In genomic region chr4:78829296-78829695, GRCh38 we compare ENCODE assay signal across 17 cellular contexts.
"Had no signal": no experiment of that assay in that cellular context is flagged by ENCODE, and none has a peak within 500 bp of the region (broad histone marks: within the 10 kb centered on the region; RNA-seq: fewer than 3 reads in every experiment).

No MANE protein-coding gene starts in this region.

- H3K4me1 Mint-ChIP-seq: activated CD8-positive, alpha-beta memory T cell treated with anti-CD3 and anti-CD28 coated beads, Interleukin-2, amount 10 ng/mL, durations not matched to agents 7 days and 5 days had no signal

- H3K4me3 ChIP-seq: esophagus muscularis mucosa, lower lobe of right lung, smooth muscle cell, tibial nerve, vagina had no signal

- DNase-seq: activated CD4-positive, alpha-beta T cell treated with anti-CD3 and anti-CD28 coated beads, Interleukin-2, amount 50 U/mL, for 4 hours; activated CD8-positive, alpha-beta memory T cell treated with anti-CD3 and anti-CD28 coated beads, Interleukin-2, amount 10 ng/mL, durations not matched to agents 7 days and 5 days; activated gamma-delta T cell; activated T-cell treated with anti-CD3 and anti-CD28 coated beads, Interleukin-2, amount 50 U/mL, for 4 hours; endodermal cell; hippocampal formation; left cardiac atrium; lower lobe of right lung; midbrain; right cardiac atrium; SW 1271 had no signal

- H3K9me3 Mint-ChIP-seq: activated T-cell treated with anti-CD3 and anti-CD28 coated beads, Interleukin-2, amount 50 U/mL, for 4 hours; endodermal cell; T-helper 2 cell treated with Interferon-gamma antibody and Interleukin-4, amounts not matched to agents 5 μg/mL and 100 μg/mL, for 36 hours had no signal

- H3K9me3 ChIP-seq: esophagus muscularis mucosa, lower lobe of right lung, tibial nerve, vagina had no signal

- H3K4me1 ChIP-seq: esophagus muscularis mucosa, lower lobe of right lung, tibial nerve, vagina had no signal

- ATAC-seq: activated CD4-positive, CD25-positive, alpha-beta regulatory T cell treated with anti-CD3 and anti-CD28 coated beads, Interleukin-2, amount 50 U/mL, for 24 hours; activated CD8-positive, alpha-beta memory T cell treated with anti-CD3 and anti-CD28 coated beads, Interleukin-2, amount 10 ng/mL, durations not matched to agents 7 days and 5 days; activated T-cell treated with anti-CD3 and anti-CD28 coated beads, Interleukin-2, amount 50 U/mL, for 4 hours; left cardiac atrium; lower lobe of right lung; right cardiac atrium had no signal

- H3K27ac Mint-ChIP-seq: activated CD8-positive, alpha-beta memory T cell treated with anti-CD3 and anti-CD28 coated beads, Interleukin-2, amount 10 ng/mL, durations not matched to agents 7 days and 5 days; endodermal cell; T-helper 2 cell treated with Interferon-gamma antibody and Interleukin-4, amounts not matched to agents 5 μg/mL and 100 μg/mL, for 36 hours had no signal

- H3K4me3 Mint-ChIP-seq: activated CD8-positive, alpha-beta memory T cell treated with anti-CD3 and anti-CD28 coated beads, Interleukin-2, amount 10 ng/mL, durations not matched to agents 7 days and 5 days; activated T-cell treated with anti-CD3 and anti-CD28 coated beads, Interleukin-2, amount 50 U/mL, for 4 hours; endodermal cell; T-helper 2 cell treated with Interferon-gamma antibody and Interleukin-4, amounts not matched to agents 5 μg/mL and 100 μg/mL, for 36 hours had no signal

- H3K27ac ChIP-seq: esophagus muscularis mucosa, lower lobe of right lung, tibial nerve, vagina had no signal

- H3K27me3 Mint-ChIP-seq: activated CD8-positive, alpha-beta memory T cell treated with anti-CD3 and anti-CD28 coated beads, Interleukin-2, amount 10 ng/mL, durations not matched to agents 7 days and 5 days had no signal

- H3K27me3 ChIP-seq: esophagus muscularis mucosa, tibial nerve, vagina had no signal
